ENCODE assay signal across 8 cellular contexts in genomic region chr12:57088442-57089258, GRCh38. TPM values are rescaled to one million over a fixed set of nuclear protein-coding genes. Genes with fewer than 3 reads are reported as not detected.
DNase-seq lines count a peak whose midpoint lies in the region; ATAC-seq and TF ChIP-seq lines count a peak whose summit lies in the region.

A gene with protein sequence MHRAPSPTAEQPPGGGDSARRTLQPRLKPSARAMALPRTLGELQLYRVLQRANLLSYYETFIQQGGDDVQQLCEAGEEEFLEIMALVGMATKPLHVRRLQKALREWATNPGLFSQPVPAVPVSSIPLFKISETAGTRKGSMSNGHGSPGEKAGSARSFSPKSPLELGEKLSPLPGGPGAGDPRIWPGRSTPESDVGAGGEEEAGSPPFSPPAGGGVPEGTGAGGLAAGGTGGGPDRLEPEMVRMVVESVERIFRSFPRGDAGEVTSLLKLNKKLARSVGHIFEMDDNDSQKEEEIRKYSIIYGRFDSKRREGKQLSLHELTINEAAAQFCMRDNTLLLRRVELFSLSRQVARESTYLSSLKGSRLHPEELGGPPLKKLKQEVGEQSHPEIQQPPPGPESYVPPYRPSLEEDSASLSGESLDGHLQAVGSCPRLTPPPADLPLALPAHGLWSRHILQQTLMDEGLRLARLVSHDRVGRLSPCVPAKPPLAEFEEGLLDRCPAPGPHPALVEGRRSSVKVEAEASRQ (plus strand): TSS chr12:57089114. CDS start chr12:57089272, 158 bp downstream.

- peaks cover 11% of the 10 kb centered on the region for H3K36me3 Mint-ChIP-seq in activated T-cell treated with anti-CD3 and anti-CD28 coated beads, Interleukin-2, amount 50 U/mL, for 4 hours (ENCODE audit: insufficient read depth)

- peaks cover 19% of the 10 kb centered on the region for H3K4me1 ChIP-seq in Panc1 (ENCODE audit: control insufficient read depth, insufficient read depth, low read length)
- H3K4me1 ChIP-seq in muscle layer of duodenum (ENCODE audit: control insufficient read depth in 1 of 2, insufficient read depth in 2 of 2, low read length in 2 of 2), result peaks cover 16 to 47% of the 10 kb centered on the region in 2 donors

- H3K27me3 ChIP-seq in Panc1 (ENCODE audit: control insufficient read depth, insufficient read depth, low read length) (no peaks in the 10 kb centered on the region), muscle layer of duodenum (ENCODE audit: low read depth, low read length) (no peaks in the 10 kb centered on the region)

- BruUV-seq in Panc1 (replicated peaks; lab: Mats Ljungman, UMichigan), result no TSS peak

- DNase-seq in DMS153 treated with DMSO at 0.1 percent for 48 hours (lab: John Stamatoyannopoulos, UW; ENCODE audit: unreplicated experiment) (peak; percentile 81), Panc1 (ENCODE audit: low read depth, low spot score) (peak; percentile 60)
- DNase-seq in Jurkat, Clone E6-1 (ENCODE audit: low read depth, low spot score), result peak; percentile 89
- peak; percentile 91 for DNase-seq in activated T-cell treated with anti-CD3 and anti-CD28 coated beads, Interleukin-2, amount 50 U/mL, for 4 hours
- peak; percentile 85 to 89 for DNase-seq in stimulated activated CD8-positive, alpha-beta memory T cell treated with anti-CD3 and anti-CD28 coated beads, Interleukin-7, amount 100 ng/mL, for 1 hour (ENCODE audit: low read depth in 2 of 2)

- ATAC-seq in GM21619 (IDR thresholded peaks at IDR 0.05; ENCODE audit: unreplicated experiment) (peak; percentile 58), Panc1 (peak; percentile 82), esophagus mucosa (peak; percentile 76)
- ATAC-seq in activated T-cell treated with anti-CD3 and anti-CD28 coated beads, Interleukin-2, amount 50 U/mL, for 4 hours, result peak; percentile 29 to 32

- in situ Hi-C loops in Panc1 (cut with HindIII; ENCODE audit: low pct_unique_long_range_greater_than_20kb, low sequenced_read_pairs), result no loop called here

- H3K4me1 Mint-ChIP-seq in activated T-cell treated with anti-CD3 and anti-CD28 coated beads, Interleukin-2, amount 50 U/mL, for 4 hours (ENCODE audit: low read depth), result peaks cover 64% of the 10 kb centered on the region

- POLR2A ChIA-PET in Panc1 (lab: Charles Lee), result interaction anchor here (0.6 kb wide), 1 partner anchor 17 kb away, joined by 4 read pairs; no protein-coding TSS in a partner anchor

- no peaks in the 10 kb centered on the region for H3K27me3 Mint-ChIP-seq in activated T-cell treated with anti-CD3 and anti-CD28 coated beads, Interleukin-2, amount 50 U/mL, for 4 hours (ENCODE audit: low read depth)

- H3K27ac ChIP-seq in Panc1 (ENCODE audit: low read length) (peak within 1 kb of the TSS; percentile 86), muscle layer of duodenum (ENCODE audit: low read length) (peak within 1 kb of the TSS; percentile 98)

- H3K4me3 Mint-ChIP-seq in activated T-cell treated with anti-CD3 and anti-CD28 coated beads, Interleukin-2, amount 50 U/mL, for 4 hours, result peak within 1 kb of the TSS; percentile 92

- TF ChIP-seq CTCF in Panc1 (IDR thresholded peaks at IDR 0.05), result no peak

- H3K36me3 ChIP-seq in Panc1 (ENCODE audit: control insufficient read depth, insufficient read depth, low read length) (peaks cover 5% of the 10 kb centered on the region; the same call in 1 of the 2 replicates), muscle layer of duodenum (ENCODE audit: control insufficient read depth in 1 of 2, insufficient read depth in 2 of 2, low read length in 2 of 2) (peaks cover 19 to 38% of the 10 kb centered on the region in 2 donors)

- intact Hi-C loops in Panc1 (cut with micrococcal nuclease; ENCODE audit: unreplicated experiment), result no loop called here

- no peaks in the 10 kb centered on the region for H3K9me3 ChIP-seq in Panc1 (ENCODE audit: control insufficient read depth, insufficient read depth, low read depth, low read length)
- no peaks in the 10 kb centered on the region for H3K9me3 ChIP-seq in muscle layer of duodenum (ENCODE audit: control insufficient read depth in 1 of 2, low read length in 2 of 2)

- H3K4me3 ChIP-seq in Jurkat, Clone E6-1 (ENCODE audit: low read length), result peak within 1 kb of the TSS; percentile 69
- H3K4me3 ChIP-seq in Panc1 (ENCODE audit: low read depth in 2 of 2, low read length in 2 of 2), result peak within 1 kb of the TSS; percentile 88 to 91
- peak within 1 kb of the TSS; percentile 76 to 87 for H3K4me3 ChIP-seq in muscle layer of duodenum (ENCODE audit: low read depth in 1 of 2, low read length in 2 of 2)

- CTCF ChIA-PET in Panc1 (lab: Charles Lee), result interaction anchor here (0.6 to 1.8 kb wide), 2 partner anchors 23 to 343 kb away, joined by 4 to 7 read pairs; partner anchors contain the start of gene STAT6

- H3K9me3 Mint-ChIP-seq in activated T-cell treated with anti-CD3 and anti-CD28 coated beads, Interleukin-2, amount 50 U/mL, for 4 hours, result no peaks in the 10 kb centered on the region

RNA-seq across cellular contexts. Expression of the gene that starts here (rescaled TPM):
- 18.2 TPM for polyA plus RNA-seq in Jurkat, Clone E6-1 (2012; ENCODE audit: insufficient read depth, insufficient read length)
- total RNA-seq in Panc1 (2021; ENCODE audit: unreplicated experiment) (13.9 TPM), esophagus mucosa (13.7 TPM)
- polyA plus RNA-seq in Panc1 (2012; ENCODE audit: insufficient read length), result 22.8 TPM
- total RNA-seq in activated T-cell treated with anti-CD3 and anti-CD28 coated beads, Interleukin-2, amount 50 U/mL, for 4 hours, result 10 to 100 TPM; 51.3 to 54.6 (median 52.8) TPM

Comparison
In these comparisons a context has a peak if more than half of its experiments do, and no peak if none do; other contexts are left out.
1. Peak in every context shown above with its lines: DNase-seq, ATAC-seq, H3K4me3 ChIP-seq and H3K27ac ChIP-seq.
2. ATAC-seq: peak in every context shown above with its lines; median percentile 82 in Panc1; 76 in esophagus mucosa; 58 in GM21619; 30 in activated T-cell treated with anti-CD3 and anti-CD28 coated beads, Interleukin-2, amount 50 U/mL, for 4 hours.